11 cellular contexts compared by ENCODE assay signal in genomic region chr3:4904801-4905695, GRCh38.
DNase-seq lines count a peak whose midpoint lies in the region; ATAC-seq and TF ChIP-seq lines count a peak whose summit lies in the region.
"Had no signal": no experiment of that assay in that cellular context is flagged by ENCODE, and none has a peak within 500 bp of the region (broad histone marks: within the 10 kb centered on the region; RNA-seq: fewer than 3 reads in every experiment).

No MANE protein-coding gene starts in this region.

- no peak for DNase-seq in activated naive CD4-positive, alpha-beta T cell treated with anti-CD3 and anti-CD28 coated beads for 36 hours
- no peak for DNase-seq in activated naive CD8-positive, alpha-beta T cell treated with anti-CD3 and anti-CD28 coated beads, Interleukin-2, amount 10 ng/mL, durations not matched to agents 7 days and 5 days
- DNase-seq in foreskin keratinocyte (peak in 1 of 2 donors; percentile 70), NCI-H82 treated with DMSO at 0.1 percent for 48 hours (lab: John Stamatoyannopoulos, UW; ENCODE audit: unreplicated experiment) (no peak), GOT3 (lab: John Stamatoyannopoulos, UW) (no peak)
- DNase-seq: right lobe of liver had no signal

- ATAC-seq in activated naive CD8-positive, alpha-beta T cell treated with anti-CD3 and anti-CD28 coated beads, Interleukin-2, amount 10 ng/mL, durations not matched to agents 7 days and 5 days (ENCODE audit: low read depth), result no peak
- ATAC-seq in foreskin keratinocyte (no peak), HG03432 (IDR thresholded peaks at IDR 0.05; ENCODE audit: unreplicated experiment) (no peak), HG02938 (IDR thresholded peaks at IDR 0.05; ENCODE audit: unreplicated experiment) (no peak)

- H3K4me1 Mint-ChIP-seq in activated naive CD4-positive, alpha-beta T cell treated with anti-CD3 and anti-CD28 coated beads, Interleukin-2, amount 50 U/mL, for 24 hours, result peaks cover 71% of the 10 kb centered on the region
- peaks cover 74% of the 10 kb centered on the region for H3K4me1 Mint-ChIP-seq in activated naive CD4-positive, alpha-beta T cell treated with anti-CD3 and anti-CD28 coated beads for 36 hours (ENCODE audit: low read depth)
- peaks cover 64% of the 10 kb centered on the region for H3K4me1 Mint-ChIP-seq in activated naive CD8-positive, alpha-beta T cell treated with anti-CD3 and anti-CD28 coated beads, Interleukin-2, amount 10 ng/mL, durations not matched to agents 7 days and 5 days

- H3K4me3 Mint-ChIP-seq in activated naive CD4-positive, alpha-beta T cell treated with anti-CD3 and anti-CD28 coated beads, Interleukin-2, amount 50 U/mL, for 24 hours, result no peak overlapping the region
- no peak overlapping the region for H3K4me3 Mint-ChIP-seq in activated naive CD4-positive, alpha-beta T cell treated with anti-CD3 and anti-CD28 coated beads for 36 hours
- peak overlapping the region; percentile 23 for H3K4me3 Mint-ChIP-seq in activated naive CD8-positive, alpha-beta T cell treated with anti-CD3 and anti-CD28 coated beads, Interleukin-2, amount 10 ng/mL, durations not matched to agents 7 days and 5 days
- H3K4me3 Mint-ChIP-seq: central memory CD8-positive, alpha-beta T cell had no signal

- TF ChIP-seq CTCF in foreskin keratinocyte (conservative IDR thresholded peaks at IDR 0.05), result no peak

- CTCF ChIA-PET in activated naive CD4-positive, alpha-beta T cell treated with anti-CD3 and anti-CD28 coated beads for 36 hours (lab: Charles Lee), result interaction anchor here (0.6 to 2.1 kb wide), 4 partner anchors 71 to 193 kb away, joined by 4 to 8 read pairs (median 5); no protein-coding TSS in a partner anchor

- peaks cover 15% of the 10 kb centered on the region for H3K4me1 ChIP-seq in foreskin keratinocyte

- intact Hi-C loops in activated naive CD4-positive, alpha-beta T cell treated with anti-CD3 and anti-CD28 coated beads for 36 hours (cut with micrococcal nuclease), result loop anchor here (5.0 kb wide), 3 partner anchors 152 to 413 kb away; partner anchors contain the start of gene ITPR1

- no peaks in the 10 kb centered on the region for H3K27me3 Mint-ChIP-seq in activated naive CD4-positive, alpha-beta T cell treated with anti-CD3 and anti-CD28 coated beads, Interleukin-2, amount 50 U/mL, for 24 hours
- no peaks in the 10 kb centered on the region for H3K27me3 Mint-ChIP-seq in activated naive CD4-positive, alpha-beta T cell treated with anti-CD3 and anti-CD28 coated beads for 36 hours (ENCODE audit: low read depth)
- no peaks in the 10 kb centered on the region for H3K27me3 Mint-ChIP-seq in activated naive CD8-positive, alpha-beta T cell treated with anti-CD3 and anti-CD28 coated beads, Interleukin-2, amount 10 ng/mL, durations not matched to agents 7 days and 5 days
- H3K27me3 Mint-ChIP-seq: central memory CD8-positive, alpha-beta T cell had no signal

- H3K27ac Mint-ChIP-seq in activated naive CD4-positive, alpha-beta T cell treated with anti-CD3 and anti-CD28 coated beads, Interleukin-2, amount 50 U/mL, for 24 hours, result peak overlapping the region; percentile 21
- H3K27ac Mint-ChIP-seq in activated naive CD4-positive, alpha-beta T cell treated with anti-CD3 and anti-CD28 coated beads for 36 hours, result no peak overlapping the region
- peak overlapping the region; percentile 27 for H3K27ac Mint-ChIP-seq in activated naive CD8-positive, alpha-beta T cell treated with anti-CD3 and anti-CD28 coated beads, Interleukin-2, amount 10 ng/mL, durations not matched to agents 7 days and 5 days

- peak overlapping the region; percentile 80 for H3K27ac ChIP-seq in foreskin keratinocyte
- H3K27ac ChIP-seq: C4-2B, right lobe of liver had no signal

- POLR2A ChIA-PET in activated naive CD8-positive, alpha-beta T cell treated with anti-CD3 and anti-CD28 coated beads, Interleukin-2, amount 10 ng/mL, durations not matched to agents 7 days and 5 days (lab: Charles Lee), result interaction anchor here (0.6 to 3.3 kb wide), 2 partner anchors 75 to 131 kb away, joined by 3 to 20 read pairs; partner anchors contain the start of gene BHLHE40

- no peaks in the 10 kb centered on the region for H3K27me3 ChIP-seq in foreskin keratinocyte
- H3K27me3 ChIP-seq: right lobe of liver had no signal

- no peaks in the 10 kb centered on the region for H3K36me3 Mint-ChIP-seq in activated naive CD4-positive, alpha-beta T cell treated with anti-CD3 and anti-CD28 coated beads, Interleukin-2, amount 50 U/mL, for 24 hours
- H3K36me3 Mint-ChIP-seq in activated naive CD4-positive, alpha-beta T cell treated with anti-CD3 and anti-CD28 coated beads for 36 hours (ENCODE audit: low read depth), result no peaks in the 10 kb centered on the region
- peaks cover 4% of the 10 kb centered on the region for H3K36me3 Mint-ChIP-seq in activated naive CD8-positive, alpha-beta T cell treated with anti-CD3 and anti-CD28 coated beads, Interleukin-2, amount 10 ng/mL, durations not matched to agents 7 days and 5 days

- H3K9me3 Mint-ChIP-seq in activated naive CD4-positive, alpha-beta T cell treated with anti-CD3 and anti-CD28 coated beads, Interleukin-2, amount 50 U/mL, for 24 hours, result no peaks in the 10 kb centered on the region
- no peaks in the 10 kb centered on the region for H3K9me3 Mint-ChIP-seq in activated naive CD4-positive, alpha-beta T cell treated with anti-CD3 and anti-CD28 coated beads for 36 hours
- peaks cover 2% of the 10 kb centered on the region for H3K9me3 Mint-ChIP-seq in activated naive CD8-positive, alpha-beta T cell treated with anti-CD3 and anti-CD28 coated beads, Interleukin-2, amount 10 ng/mL, durations not matched to agents 7 days and 5 days
- H3K9me3 Mint-ChIP-seq: central memory CD8-positive, alpha-beta T cell had no signal
